11 cellular contexts compared by ENCODE assay signal in the genomic region with DNA sequence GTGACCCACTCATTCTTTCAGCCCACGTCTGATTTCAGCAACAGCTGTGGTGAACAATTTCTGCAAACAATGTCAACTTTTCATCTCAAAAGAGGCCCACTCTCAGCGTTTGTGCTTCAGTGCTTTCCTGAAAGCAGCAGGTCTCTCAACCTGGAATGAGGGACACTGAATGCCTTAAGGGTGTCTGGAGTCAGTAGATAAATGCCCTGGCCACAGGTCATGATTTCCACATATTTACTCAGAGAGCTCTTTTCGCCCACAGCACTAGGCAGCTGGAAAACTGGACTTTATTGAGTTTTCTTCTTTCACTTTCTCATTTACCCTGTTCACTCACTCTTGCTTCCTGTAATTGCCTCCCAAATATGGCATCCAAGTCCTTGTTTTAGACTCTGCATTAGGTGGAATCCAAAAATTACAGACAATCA. TPM values are rescaled to one million over a fixed set of nuclear protein-coding genes. Genes with fewer than 3 reads are reported as not detected.
DNase-seq lines count a peak whose midpoint lies in the region; ATAC-seq and TF ChIP-seq lines count a peak whose summit lies in the region.
"Had no signal": no experiment of that assay in that cellular context is flagged by ENCODE, and none has a peak within 500 bp of the region (broad histone marks: within the 10 kb centered on the region; RNA-seq: fewer than 3 reads in every experiment).

No MANE protein-coding gene starts in this region.

- DNase-seq in iris pigment epithelial cell (ENCODE audit: low read depth) (peak; percentile 0), germinal center (ENCODE audit: low spot score) (no peak)
- no peak for DNase-seq in activated CD4-positive, alpha-beta memory T cell treated with anti-CD3 and anti-CD28 coated beads for 36 hours
- DNase-seq: left ventricle myocardium superior, NCI-H524 treated with DMSO at 0.1 percent for 48 hours, SW 1271 had no signal

- intact Hi-C loops in activated CD4-positive, alpha-beta memory T cell treated with anti-CD3 and anti-CD28 coated beads for 36 hours (cut with micrococcal nuclease): no loop called here

- ATAC-seq in GM18505 (IDR thresholded peaks at IDR 0.05; ENCODE audit: unreplicated experiment): peak; percentile 82
- peak; percentile 70 for ATAC-seq in GM21447 (IDR thresholded peaks at IDR 0.05; ENCODE audit: unreplicated experiment)
- ATAC-seq in HG03103 (IDR thresholded peaks at IDR 0.05; ENCODE audit: low read depth, unreplicated experiment): peak; percentile 67
- no peak for ATAC-seq in activated T-helper 17 cell treated with anti-CD3 and anti-CD28 coated beads, Interleukin-2, amount 50 U/mL, for 72 hours (replicated peaks)
- no peak for ATAC-seq in esophagus mucosa
- ATAC-seq: left ventricle myocardium superior had no signal

- CTCF ChIA-PET in activated CD4-positive, alpha-beta memory T cell treated with anti-CD3 and anti-CD28 coated beads for 36 hours (lab: Charles Lee): no interaction called here

- H3K9me3 Mint-ChIP-seq in activated T-helper 17 cell treated with anti-CD3 and anti-CD28 coated beads, Interleukin-2, amount 50 U/mL, for 72 hours: peaks cover under 1% of the 10 kb centered on the region
- no peaks in the 10 kb centered on the region for H3K9me3 Mint-ChIP-seq in activated CD4-positive, alpha-beta memory T cell treated with anti-CD3 and anti-CD28 coated beads for 36 hours

- POLR2A ChIA-PET in activated CD4-positive, alpha-beta memory T cell treated with anti-CD3 and anti-CD28 coated beads for 36 hours (lab: Charles Lee): no interaction called here

- TF ChIP-seq POLR2A in GM18505 (IDR thresholded peaks at IDR 0.05; ENCODE audit: borderline replicate concordance, extremely low read depth, insufficient read depth, insufficient read length): no peak

- H3K36me3 Mint-ChIP-seq in activated T-helper 17 cell treated with anti-CD3 and anti-CD28 coated beads, Interleukin-2, amount 50 U/mL, for 72 hours (ENCODE audit: low read depth): no peaks in the 10 kb centered on the region
- H3K36me3 Mint-ChIP-seq in activated CD4-positive, alpha-beta memory T cell treated with anti-CD3 and anti-CD28 coated beads for 36 hours: no peaks in the 10 kb centered on the region

- no peaks in the 10 kb centered on the region for H3K4me1 Mint-ChIP-seq in activated T-helper 17 cell treated with anti-CD3 and anti-CD28 coated beads, Interleukin-2, amount 50 U/mL, for 72 hours
- no peaks in the 10 kb centered on the region for H3K4me1 Mint-ChIP-seq in activated CD4-positive, alpha-beta memory T cell treated with anti-CD3 and anti-CD28 coated beads for 36 hours (ENCODE audit: low read depth)

- H3K27me3 Mint-ChIP-seq in activated T-helper 17 cell treated with anti-CD3 and anti-CD28 coated beads, Interleukin-2, amount 50 U/mL, for 72 hours: no peaks in the 10 kb centered on the region
- no peaks in the 10 kb centered on the region for H3K27me3 Mint-ChIP-seq in activated CD4-positive, alpha-beta memory T cell treated with anti-CD3 and anti-CD28 coated beads for 36 hours

- no peak overlapping the region for H3K27ac Mint-ChIP-seq in activated T-helper 17 cell treated with anti-CD3 and anti-CD28 coated beads, Interleukin-2, amount 50 U/mL, for 72 hours
- H3K27ac Mint-ChIP-seq in activated CD4-positive, alpha-beta memory T cell treated with anti-CD3 and anti-CD28 coated beads for 36 hours: no peak overlapping the region

- H3K4me3 Mint-ChIP-seq in activated T-helper 17 cell treated with anti-CD3 and anti-CD28 coated beads, Interleukin-2, amount 50 U/mL, for 72 hours: no peak overlapping the region
- no peak overlapping the region for H3K4me3 Mint-ChIP-seq in activated CD4-positive, alpha-beta memory T cell treated with anti-CD3 and anti-CD28 coated beads for 36 hours

RNA-seq across cellular contexts. Expression of a gene that starts 52.8 kb away (rescaled TPM):
- not detected for total RNA-seq in activated T-helper 17 cell treated with anti-CD3 and anti-CD28 coated beads, Interleukin-2, amount 50 U/mL, for 72 hours
- total RNA-seq in activated CD4-positive, alpha-beta memory T cell treated with anti-CD3 and anti-CD28 coated beads for 36 hours: not detected
- not detected for total RNA-seq in esophagus mucosa
- total RNA-seq: left ventricle myocardium superior had no signal

Comparison
In these comparisons a context has a peak if more than half of its experiments do, and no peak if none do; other contexts are left out.
1. ATAC-seq: peak in GM18505 (single experiment), GM21447 (single experiment) and HG03103 (single experiment); none in activated T-helper 17 cell treated with anti-CD3 and anti-CD28 coated beads, Interleukin-2, amount 50 U/mL, for 72 hours (single experiment) and esophagus mucosa (single experiment).